Comparison of ENCODE assay signal across 1 cellular context in genomic region chr10:12549297-12549696, GRCh38.
TF ChIP-seq lines count a peak whose summit lies in the region.

No MANE protein-coding gene starts in this region.

TF ChIP-seq in GM12878, 131 proteins besides CTCF, POLR2A, EP300 and RAD21 (continued from another document):
- no peak for TF ChIP-seq ZBTB4 (CRISPR knock-in tag; IDR thresholded peaks at IDR 0.05)
